In the genomic region with DNA sequence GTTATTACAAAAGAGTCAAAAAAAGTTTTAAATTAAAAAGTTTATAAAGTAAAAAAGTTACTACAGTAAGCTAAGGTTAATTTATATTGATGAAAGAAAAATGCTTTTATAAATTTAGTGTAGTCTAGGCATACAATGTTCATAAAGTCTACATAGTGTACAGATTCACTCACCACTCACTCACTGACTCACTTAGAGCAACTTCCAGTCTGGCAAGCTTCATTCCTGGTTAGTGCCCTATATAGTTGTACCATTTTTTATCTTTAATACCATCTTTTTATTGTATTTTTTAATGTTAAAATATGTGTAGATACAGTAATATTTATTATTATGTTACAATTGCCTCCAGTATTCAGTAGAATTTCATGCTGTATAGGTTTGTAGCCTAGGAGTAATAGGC, we compare ENCODE assay signal across 27 cellular contexts. TPM values are rescaled to one million over a fixed set of nuclear protein-coding genes. Genes with fewer than 3 reads are reported as not detected.
"Had no signal": no experiment of that assay in that cellular context is flagged by ENCODE, and none has a peak within 500 bp of the region (broad histone marks: within the 10 kb centered on the region; RNA-seq: fewer than 3 reads in every experiment).

No MANE protein-coding gene starts in this region.

- H3K4me1 ChIP-seq: SJCRH30 had no signal

- H3K4me3 ChIP-seq: cardiac muscle cell, K562, PC-9, SJCRH30, SK-N-MC had no signal

- DNase-seq: activated CD4-positive, alpha-beta T cell treated with anti-CD3 and anti-CD28 coated beads, Interleukin-2, amount 10 ng/mL, durations not matched to agents 24 days and 14 days; activated CD4-positive, alpha-beta T cell treated with anti-CD3 and anti-CD28 coated beads, Interleukin-2, amount 50 U/mL, for 4 hours; activated CD8-positive, alpha-beta T cell treated with anti-CD3 and anti-CD28 coated beads for 36 hours; activated effector memory CD4-positive, alpha-beta T cell treated with Interleukin-2 at 50 U/mL for 16 hours; activated naive CD4-positive, alpha-beta T cell treated with anti-CD3 and anti-CD28 coated beads, Interleukin-2, amount 10 ng/mL, durations not matched to agents 7 days and 5 days; activated naive CD8-positive, alpha-beta T cell treated with anti-CD3 and anti-CD28 coated beads, Interleukin-2, amount 50 U/mL, for 24 hours; activated T-cell treated with anti-CD3 and anti-CD28 coated beads, Interleukin-2, amount 50 U/mL, for 4 hours; anterior cingulate cortex; brain microvascular endothelial cell; NCI-H187 treated with DMSO at 0.1 percent for 48 hours; NCI-H226; NCI-H446 treated with DMSO at 0.1 percent for 48 hours; NCI-H524; NK-92 treated with Interleukin-12 subunit alpha and Interleukin-12 subunit beta, amount 100 ng/mL, for 24 hours; SHP77; T1000 had no signal

- H2AFZ ChIP-seq: PC-9 had no signal

- H3K27me3 ChIP-seq: brain microvascular endothelial cell, cardiac muscle cell, SJCRH30 had no signal

- H3K36me3 ChIP-seq: brain microvascular endothelial cell, cardiac muscle cell, SJCRH30 had no signal

- FAIRE-seq: K562, RCC 7860 had no signal

- H3K27ac ChIP-seq: brain microvascular endothelial cell, cardiac muscle cell, PC-9, SJCRH30, SK-N-MC had no signal

- ATAC-seq: activated CD8-positive, alpha-beta T cell treated with anti-CD3 and anti-CD28 coated beads for 36 hours; activated naive CD8-positive, alpha-beta T cell treated with anti-CD3 and anti-CD28 coated beads, Interleukin-2, amount 50 U/mL, for 24 hours; activated T-cell treated with anti-CD3 and anti-CD28 coated beads, Interleukin-2, amount 50 U/mL, for 4 hours; K562 had no signal

- H3K9me3 ChIP-seq: SJCRH30 had no signal

RNA-seq across cellular contexts. Expression of a gene that starts 2.6 kb away (rescaled TPM):
- total RNA-seq: activated CD4-positive, alpha-beta T cell treated with anti-CD3 and anti-CD28 coated beads, Interleukin-2, amount 10 ng/mL, durations not matched to agents 24 days and 14 days; activated CD8-positive, alpha-beta memory T cell treated with anti-CD3 and anti-CD28 coated beads for 36 hours; activated CD8-positive, alpha-beta T cell treated with anti-CD3 and anti-CD28 coated beads for 36 hours; activated T-helper 1 cell treated with anti-CD3 and anti-CD28 coated beads, Interleukin-12 subunit alpha, Interleukin-12 subunit beta, Interleukin-2, Interleukin-4 antibody, amounts not matched to agents 30 ng/mL and 10 ng/mL and 1 ng/mL, durations not matched to agents 14 hours and 24 hours and 36 hours; cardiac muscle cell; K562; PC-9; SJCRH30; T-helper 1 cell treated with Interleukin-12 subunit alpha and Interleukin-12 subunit beta and Interleukin-4 antibody, amounts not matched to agents 30 ng/mL and 1 ng/mL, for 36 hours; T-helper 2 cell treated with Interferon-gamma antibody and Interleukin-4, amounts not matched to agents 100 ng/mL and 5 ng/mL, for 36 hours had no signal
- polyA plus RNA-seq: cardiac muscle cell, K562 had no signal

RNA-seq across cellular contexts. Expression of a gene that starts 14.9 kb away (rescaled TPM):
- total RNA-seq: activated CD4-positive, alpha-beta T cell treated with anti-CD3 and anti-CD28 coated beads, Interleukin-2, amount 10 ng/mL, durations not matched to agents 24 days and 14 days; activated CD8-positive, alpha-beta memory T cell treated with anti-CD3 and anti-CD28 coated beads for 36 hours; activated CD8-positive, alpha-beta T cell treated with anti-CD3 and anti-CD28 coated beads for 36 hours; activated T-cell treated with anti-CD3 and anti-CD28 coated beads, Interleukin-2, amount 50 U/mL, for 4 hours; activated T-helper 1 cell treated with anti-CD3 and anti-CD28 coated beads, Interleukin-12 subunit alpha, Interleukin-12 subunit beta, Interleukin-2, Interleukin-4 antibody, amounts not matched to agents 30 ng/mL and 10 ng/mL and 1 ng/mL, durations not matched to agents 14 hours and 24 hours and 36 hours; cardiac muscle cell; SJCRH30; T-helper 1 cell treated with Interleukin-12 subunit alpha and Interleukin-12 subunit beta and Interleukin-4 antibody, amounts not matched to agents 30 ng/mL and 1 ng/mL, for 36 hours; T-helper 2 cell treated with Interferon-gamma antibody and Interleukin-4, amounts not matched to agents 100 ng/mL and 5 ng/mL, for 36 hours had no signal

RNA-seq across cellular contexts. Expression of a gene that starts 58.3 kb away (rescaled TPM):
- total RNA-seq: activated CD4-positive, alpha-beta T cell treated with anti-CD3 and anti-CD28 coated beads, Interleukin-2, amount 10 ng/mL, durations not matched to agents 24 days and 14 days; activated CD8-positive, alpha-beta memory T cell treated with anti-CD3 and anti-CD28 coated beads for 36 hours; activated CD8-positive, alpha-beta T cell treated with anti-CD3 and anti-CD28 coated beads for 36 hours; activated T-cell treated with anti-CD3 and anti-CD28 coated beads, Interleukin-2, amount 50 U/mL, for 4 hours; activated T-helper 1 cell treated with anti-CD3 and anti-CD28 coated beads, Interleukin-12 subunit alpha, Interleukin-12 subunit beta, Interleukin-2, Interleukin-4 antibody, amounts not matched to agents 30 ng/mL and 10 ng/mL and 1 ng/mL, durations not matched to agents 14 hours and 24 hours and 36 hours; cardiac muscle cell; K562; M059J; PC-9; SJCRH30; T-helper 1 cell treated with Interleukin-12 subunit alpha and Interleukin-12 subunit beta and Interleukin-4 antibody, amounts not matched to agents 30 ng/mL and 1 ng/mL, for 36 hours; T-helper 2 cell treated with Interferon-gamma antibody and Interleukin-4, amounts not matched to agents 100 ng/mL and 5 ng/mL, for 36 hours had no signal
- polyA plus RNA-seq: cardiac muscle cell, K562 had no signal
